Comparison of ENCODE assay signal across 11 cellular contexts in genomic region chr1:84164156-84164555, GRCh38. TPM values are rescaled to one million over a fixed set of nuclear protein-coding genes. Genes with fewer than 3 reads are reported as not detected.
DNase-seq lines count a peak whose midpoint lies in the region; ATAC-seq and TF ChIP-seq lines count a peak whose summit lies in the region.
"Had no signal": no experiment of that assay in that cellular context is flagged by ENCODE, and none has a peak within 500 bp of the region (broad histone marks: within the 10 kb centered on the region; RNA-seq: fewer than 3 reads in every experiment).

No MANE protein-coding gene starts in this region.

- CTCF ChIA-PET in HCT116 (lab: Charles Lee) = no interaction called here
- CTCF ChIA-PET in HEK293T (lab: Yijun Ruan, JAX) = no interaction called here

- H3K9me3 ChIP-seq in HCT116 (ENCODE audit: control insufficient read depth in 1 of 2, insufficient read depth in 1 of 2, low read depth in 1 of 2, low read length in 2 of 2) (no peaks in the 10 kb centered on the region), muscle layer of duodenum (ENCODE audit: control insufficient read depth in 1 of 2, low read length in 2 of 2) (no peaks in the 10 kb centered on the region)

- peaks cover 14% of the 10 kb centered on the region for H3K36me3 Mint-ChIP-seq in activated naive CD8-positive, alpha-beta T cell treated with anti-CD3 and anti-CD28 coated beads for 36 hours

- H2AFZ ChIP-seq in HCT116 (ENCODE audit: low read depth, low read length, poor library complexity, severe bottlenecking) = no peak overlapping the region

- no peaks in the 10 kb centered on the region for H3K27me3 Mint-ChIP-seq in activated naive CD8-positive, alpha-beta T cell treated with anti-CD3 and anti-CD28 coated beads for 36 hours
- H3K27me3 Mint-ChIP-seq: dendritic cell treated with granulocyte-macrophage colony-stimulating factor and Interleukin-4, amounts not matched to agents 40 ng/mL and 50 ng/mL, for 4 days had no signal

- peaks cover 3% of the 10 kb centered on the region for H3K9me3 Mint-ChIP-seq in activated naive CD8-positive, alpha-beta T cell treated with anti-CD3 and anti-CD28 coated beads for 36 hours
- H3K9me3 Mint-ChIP-seq: dendritic cell treated with granulocyte-macrophage colony-stimulating factor and Interleukin-4, amounts not matched to agents 40 ng/mL and 50 ng/mL, for 4 days had no signal

- RAD21 ChIA-PET in HCT116 (lab: Charles Lee; ENCODE audit: low non-redundant PET in 1 of 2, low total read pairs in 2 of 2, uncharacterized antibody in 2 of 2, unreplicated experiment in 2 of 2) = no interaction called here

- DNase-seq in HCT116 (ENCODE audit: low read depth, low spot score) (no peak), NCI-H2081 treated with DMSO at 0.1 percent for 48 hours (lab: John Stamatoyannopoulos, UW) (peak; percentile 49), GM20000 (ENCODE audit: low spot score) (no peak), HEK293T (ENCODE audit: extremely low spot score) (no peak), KG1 (lab: John Stamatoyannopoulos, UW) (no peak)
- DNase-seq in activated naive CD8-positive, alpha-beta T cell treated with anti-CD3 and anti-CD28 coated beads for 36 hours = no peak
- DNase-seq: activated CD4-positive, alpha-beta T cell treated with anti-CD3 and anti-CD28 coated beads for 4 hours had no signal

- POLR2A ChIA-PET in HCT116 (lab: Charles Lee) (interaction anchor here (0.6 to 1.8 kb wide), 7 partner anchors 8 to 89 kb away, joined by 3 to 7 read pairs (median 3); partner anchors contain the start of gene PRKACB), HEK293T (lab: Yijun Ruan, JAX) (no interaction called here)

- peak overlapping the region; percentile 51 for H3K27ac Mint-ChIP-seq in activated naive CD8-positive, alpha-beta T cell treated with anti-CD3 and anti-CD28 coated beads for 36 hours
- H3K27ac Mint-ChIP-seq: dendritic cell treated with granulocyte-macrophage colony-stimulating factor and Interleukin-4, amounts not matched to agents 40 ng/mL and 50 ng/mL, for 4 days had no signal

- peak overlapping the region; percentile 32 for H3K9ac ChIP-seq in HCT116 (ENCODE audit: low read length)

- peaks cover 70% of the 10 kb centered on the region for H3K4me1 Mint-ChIP-seq in activated naive CD8-positive, alpha-beta T cell treated with anti-CD3 and anti-CD28 coated beads for 36 hours

- no peaks in the 10 kb centered on the region for H3K9me2 ChIP-seq in HCT116 (ENCODE audit: insufficient read depth)

- peak overlapping the region; percentile 99 for H3K27ac ChIP-seq in HCT116 (ENCODE audit: low read depth, low read length)
- H3K27ac ChIP-seq in muscle layer of duodenum (ENCODE audit: low read length) = no peak overlapping the region

- ATAC-seq in HCT116 (no peak), GM18519 (IDR thresholded peaks at IDR 0.05; ENCODE audit: low FRiP score, unreplicated experiment) (no peak)
- ATAC-seq: HepG2 had no signal

- H3K79me2 ChIP-seq in HCT116 (ENCODE audit: insufficient read depth, low read length) = peaks cover 99% of the 10 kb centered on the region

- intact Hi-C loops in HCT116 (cut with micrococcal nuclease) = no loop called here

- peaks cover 86 to 98% of the 10 kb centered on the region in 2 experiments for H3K4me1 ChIP-seq in HCT116 (ENCODE audit: control insufficient read depth in 1 of 2, insufficient read depth in 2 of 2, low read length in 2 of 2)
- H3K4me1 ChIP-seq in muscle layer of duodenum (ENCODE audit: control insufficient read depth in 1 of 2, insufficient read depth in 2 of 2, low read length in 2 of 2) = peaks cover 0 to 3% of the 10 kb centered on the region in 2 donors

- TF ChIP-seq RAD21 in HCT116 (IDR thresholded peaks at IDR 0.05; ENCODE audit: low read depth) = no peak

- H3K27me3 ChIP-seq in HCT116 (ENCODE audit: insufficient read depth, low read length) (no peaks in the 10 kb centered on the region), muscle layer of duodenum (ENCODE audit: low read depth, low read length) (no peaks in the 10 kb centered on the region)

- H3K4me3 ChIP-seq in HCT116 (replicated peaks in 1 of 2; ENCODE audit: low read depth in 1 of 2, low read length in 2 of 2) = no peak overlapping the region
- peak overlapping the region; percentile 12 to 49 for H3K4me3 ChIP-seq in muscle layer of duodenum (ENCODE audit: low read depth in 1 of 2, low read length in 2 of 2)

- TF ChIP-seq CTCF in HCT116 (IDR thresholded peaks at IDR 0.05 in 2 of 3, conservative IDR thresholded peaks at IDR 0.05 in 1 of 3; ENCODE audit: borderline replicate concordance in 1 of 3, insufficient read depth in 1 of 3, low read depth in 2 of 3, low read length in 2 of 3) (no peak), GM20000 (IDR thresholded peaks at IDR 0.05; ENCODE audit: extremely low read depth, missing control alignments) (no peak)

- peak overlapping the region; percentile 8; the same call in 1 of the 2 replicates for H3K4me2 ChIP-seq in HCT116 (ENCODE audit: low read length)

- H3K36me3 ChIP-seq in HCT116 (ENCODE audit: control insufficient read depth in 1 of 2, insufficient read depth in 2 of 2, low read length in 2 of 2) (peaks cover 0 to 7% of the 10 kb centered on the region in 2 experiments; a peak in 1 of 4 replicates), muscle layer of duodenum (ENCODE audit: control insufficient read depth in 1 of 2, insufficient read depth in 2 of 2, low read length in 2 of 2) (no peaks in the 10 kb centered on the region)

- TF ChIP-seq POLR2A in HCT116 (IDR thresholded peaks at IDR 0.05; ENCODE audit: borderline replicate concordance, extremely low read depth, insufficient read depth, insufficient read length) = no peak

- no TSS peak for BruUV-seq in HCT116 (replicated peaks; lab: Mats Ljungman, UMichigan)

- peak overlapping the region; percentile 63 for H3K4me3 Mint-ChIP-seq in activated naive CD8-positive, alpha-beta T cell treated with anti-CD3 and anti-CD28 coated beads for 36 hours
- H3K4me3 Mint-ChIP-seq: dendritic cell treated with granulocyte-macrophage colony-stimulating factor and Interleukin-4, amounts not matched to agents 40 ng/mL and 50 ng/mL, for 4 days had no signal

- no peaks in the 10 kb centered on the region for H4K20me1 ChIP-seq in HCT116 (ENCODE audit: insufficient read depth)

TF ChIP-seq in HCT116, 20 proteins besides CTCF, POLR2A, EP300 and RAD21 (continues in another document):
- no peak for TF ChIP-seq CBX3 (IDR thresholded peaks at IDR 0.05; ENCODE audit: low read depth)
- TF ChIP-seq SP1 (IDR thresholded peaks at IDR 0.05; ENCODE audit: low read depth) = no peak
- no peak for TF ChIP-seq YY1 (IDR thresholded peaks at IDR 0.05; ENCODE audit: extremely low read depth, insufficient replicate concordance, low read depth, low read length)
- TF ChIP-seq ELF1 (IDR thresholded peaks at IDR 0.05; ENCODE audit: borderline replicate concordance, low read depth) = no peak
- TF ChIP-seq SIN3A (IDR thresholded peaks at IDR 0.05; ENCODE audit: low read depth) = no peak
- no peak for TF ChIP-seq POLR2AphosphoS5 (IDR thresholded peaks at IDR 0.05; ENCODE audit: low read depth, low read length)
- TF ChIP-seq EZH2 (IDR thresholded peaks at IDR 0.05) = no peak
- no peak for TF ChIP-seq ZBTB33 (IDR thresholded peaks at IDR 0.05; ENCODE audit: extremely low read depth, insufficient replicate concordance, low read length)
- no peak for TF ChIP-seq ZNF274 (IDR thresholded peaks at IDR 0.05; ENCODE audit: low read depth, low read length)
- TF ChIP-seq ZFX (IDR thresholded peaks at IDR 0.05) = no peak

TF ChIP-seq in HEK293T, 16 proteins besides CTCF, POLR2A, EP300 and RAD21:
- no peak for TF ChIP-seq FOXM1 (IDR thresholded peaks at IDR 0.05; ENCODE audit: borderline replicate concordance)
- no peak for TF ChIP-seq CTBP1 (IDR thresholded peaks at IDR 0.05; ENCODE audit: borderline replicate concordance)
- TF ChIP-seq L3MBTL2 (conservative IDR thresholded peaks at IDR 0.05) = no peak

RNA-seq across cellular contexts. Expression of gene PRKACB, which starts 20.1 kb away (rescaled TPM):
- 135 TPM for total RNA-seq in HCT116 (2021; ENCODE audit: unreplicated experiment)
- 16.6 and 32.8 TPM in 2 replicates for polyA plus RNA-seq in HCT116 (2012)
- 10 to 100 TPM; 43.2 to 49.7 TPM for total RNA-seq in activated naive CD8-positive, alpha-beta T cell treated with anti-CD3 and anti-CD28 coated beads for 36 hours

Comparison
In these comparisons a context has a peak if more than half of its experiments do, and no peak if none do; other contexts are left out.
1. H3K4me3 ChIP-seq: peak in muscle layer of duodenum (2 of 2); none in HCT116 (0 of 2).